Comparison of ENCODE assay signal across 28 cellular contexts in genomic region chr6:121223930-121224329, GRCh38.
"Had no signal": no experiment of that assay in that cellular context is flagged by ENCODE, and none has a peak within 500 bp of the region (broad histone marks: within the 10 kb centered on the region; RNA-seq: fewer than 3 reads in every experiment).

No MANE protein-coding gene starts in this region.

- DNase-seq: hippocampal formation; immature natural killer cell; kidney; left colon; left lung; lower lobe of right lung; mammary epithelial cell; mesenchymal stem cell; naive thymus-derived CD8-positive, alpha-beta T cell; ovary; psoas muscle; right lobe of liver; stimulated activated CD4-positive, alpha-beta T cell treated with anti-CD3 and anti-CD28 coated beads, Interleukin-1b, Interleukin-23, amount 100 ng/mL, for 48 hours; stimulated activated CD4-positive, alpha-beta T cell treated with anti-CD3 and anti-CD28 coated beads, Interleukin-2, amount 100 ng/mL, for 48 hours; stimulated activated CD4-positive, alpha-beta T cell treated with anti-CD3 and anti-CD28 coated beads, Interleukin-4, amount 100 ng/mL, for 4 hours; stimulated activated CD8-positive, alpha-beta memory T cell treated with anti-CD3 and anti-CD28 coated beads, Interleukin-4, amount 100 ng/mL, for 48 hours; stimulated activated naive B cell treated with anti-CD40 and anti-IgM and Interleukin-4, amounts not matched to agents 10 μg/mL and 1 μg/mL and 100 μg/mL, for 72 hours; stimulated activated naive CD8-positive, alpha-beta T cell treated with anti-CD3 and anti-CD28 coated beads, Interleukin-15, Interleukin-2, amounts not matched to agents 100 U/mL and 50 U/mL, for 24 hours; stomach; testis; thyroid gland; transverse colon; upper lobe of left lung had no signal

- H3K27me3 ChIP-seq: left lung, ovary, right atrium auricular region, right lobe of liver, stomach, testis, thyroid gland, transverse colon, upper lobe of left lung, vagina had no signal

- ATAC-seq: left colon; left lung; lower lobe of right lung; naive thymus-derived CD8-positive, alpha-beta T cell; psoas muscle; right lobe of liver; stimulated activated naive B cell treated with anti-CD40 and anti-IgM and Interleukin-4, amounts not matched to agents 10 μg/mL and 1 μg/mL and 100 μg/mL, for 72 hours; stimulated activated naive CD8-positive, alpha-beta T cell treated with anti-CD3 and anti-CD28 coated beads, Interleukin-15, Interleukin-2, amounts not matched to agents 100 U/mL and 50 U/mL, for 24 hours had no signal

- H3K27me3 Mint-ChIP-seq: naive thymus-derived CD8-positive, alpha-beta T cell; stimulated activated naive B cell treated with anti-CD40 and anti-IgM and Interleukin-4, amounts not matched to agents 10 μg/mL and 1 μg/mL and 100 μg/mL, for 72 hours had no signal

- H3K4me1 Mint-ChIP-seq: immature natural killer cell; nephron; stimulated activated naive B cell treated with anti-CD40 and anti-IgM and Interleukin-4, amounts not matched to agents 10 μg/mL and 1 μg/mL and 100 μg/mL, for 72 hours had no signal

- H3K4me1 ChIP-seq: left lung, lower lobe of right lung, psoas muscle, right atrium auricular region, right lobe of liver, stomach, testis, thyroid gland, transverse colon, upper lobe of left lung, vagina had no signal

- H3K36me3 ChIP-seq: left lung, lower lobe of right lung, ovary, right atrium auricular region, right lobe of liver, transverse colon, upper lobe of left lung had no signal

- H3K4me3 Mint-ChIP-seq: immature natural killer cell; naive thymus-derived CD8-positive, alpha-beta T cell; nephron; stimulated activated naive B cell treated with anti-CD40 and anti-IgM and Interleukin-4, amounts not matched to agents 10 μg/mL and 1 μg/mL and 100 μg/mL, for 72 hours had no signal

- H3K4me3 ChIP-seq: left lung, lower lobe of right lung, ovary, psoas muscle, right atrium auricular region, right lobe of liver, smooth muscle cell, stomach, testis, thyroid gland, transverse colon, upper lobe of left lung, vagina had no signal

- H3K27ac ChIP-seq: left lung, lower lobe of right lung, ovary, psoas muscle, right atrium auricular region, right lobe of liver, stomach, testis, thyroid gland, transverse colon, upper lobe of left lung, vagina had no signal

- FAIRE-seq: islet of Langerhans, kidney had no signal

- H3K9me3 ChIP-seq: left lung, lower lobe of right lung, ovary, psoas muscle, right atrium auricular region, right lobe of liver, stomach, testis, thyroid gland, transverse colon, upper lobe of left lung, vagina had no signal

- H3K9me3 Mint-ChIP-seq: immature natural killer cell had no signal

- H3K27ac Mint-ChIP-seq: immature natural killer cell; naive thymus-derived CD8-positive, alpha-beta T cell; nephron; stimulated activated naive B cell treated with anti-CD40 and anti-IgM and Interleukin-4, amounts not matched to agents 10 μg/mL and 1 μg/mL and 100 μg/mL, for 72 hours had no signal
